24 cellular contexts compared by ENCODE assay signal in the genomic region with DNA sequence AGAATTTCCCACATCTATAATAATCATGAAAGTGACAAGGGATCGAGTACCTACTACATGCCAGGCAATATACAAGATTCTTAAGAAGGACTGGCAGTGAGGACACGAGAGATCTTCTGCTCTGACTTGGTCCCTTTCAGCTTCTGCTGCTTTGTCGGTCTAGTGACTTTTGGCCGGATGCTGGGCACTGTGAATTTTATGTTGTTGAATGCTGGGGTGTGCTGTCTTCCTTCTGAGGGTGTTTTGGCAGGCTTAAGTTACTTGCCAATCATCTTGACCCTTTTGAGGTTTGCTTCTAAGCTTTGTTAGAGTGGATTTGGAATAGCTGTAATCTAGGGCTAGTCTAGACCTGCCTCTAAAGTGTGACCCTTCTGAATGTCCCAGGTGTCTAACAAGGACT. TPM values are rescaled to one million over a fixed set of nuclear protein-coding genes. Genes with fewer than 3 reads are reported as not detected.
"Had no signal": no experiment of that assay in that cellular context is flagged by ENCODE, and none has a peak within 500 bp of the region (broad histone marks: within the 10 kb centered on the region; RNA-seq: fewer than 3 reads in every experiment).

No MANE protein-coding gene starts in this region.

- H3K4me1 ChIP-seq: esophagus squamous epithelium, gastroesophageal sphincter, left ventricle myocardium inferior, lower lobe of right lung, suprapubic skin, thyroid gland, uterus had no signal

- H3K36me3 ChIP-seq: esophagus squamous epithelium, gastroesophageal sphincter, left ventricle myocardium inferior, lower lobe of right lung, neutrophil, ovary, suprapubic skin, thyroid gland, uterus had no signal

- H3K36me3 Mint-ChIP-seq: memory B cell; naive B cell; stimulated activated effector memory CD8-positive, alpha-beta T cell treated with anti-CD3 and anti-CD28 coated beads, Interleukin-12 subunit alpha, Interleukin-12 subunit beta, amount 100 ng/mL, for 72 hours; type B pancreatic cell had no signal

- ATAC-seq: effector memory CD8-positive, alpha-beta T cell; gastroesophageal sphincter; left cardiac atrium; lower lobe of right lung; right cardiac atrium; stimulated activated effector memory CD8-positive, alpha-beta T cell treated with anti-CD3 and anti-CD28 coated beads, Interleukin-12 subunit alpha, Interleukin-12 subunit beta, amount 100 ng/mL, for 72 hours; stimulated activated naive CD8-positive, alpha-beta T cell treated with anti-CD3 and anti-CD28 coated beads, Interleukin-15, Interleukin-2, amounts not matched to agents 100 U/mL and 50 U/mL, for 24 hours had no signal

- H3K4me3 ChIP-seq: esophagus squamous epithelium, gastroesophageal sphincter, left ventricle myocardium inferior, lower lobe of right lung, ovary, suprapubic skin, thyroid gland, uterus had no signal

- H3K4me3 Mint-ChIP-seq: effector memory CD8-positive, alpha-beta T cell; immature natural killer cell; memory B cell; naive B cell; nephron progenitor cell; stimulated activated effector memory CD8-positive, alpha-beta T cell treated with anti-CD3 and anti-CD28 coated beads, Interleukin-12 subunit alpha, Interleukin-12 subunit beta, amount 100 ng/mL, for 72 hours; type B pancreatic cell had no signal

- H3K27me3 ChIP-seq: esophagus squamous epithelium, gastroesophageal sphincter, ovary, suprapubic skin, thyroid gland, uterus had no signal

- H3K27ac ChIP-seq: esophagus squamous epithelium, gastroesophageal sphincter, left ventricle myocardium inferior, lower lobe of right lung, neutrophil, ovary, suprapubic skin, thyroid gland, uterus had no signal

- H3K9me3 ChIP-seq: esophagus squamous epithelium, gastroesophageal sphincter, lower lobe of right lung, neutrophil, ovary, suprapubic skin, thyroid gland, uterus had no signal

- H3K4me1 Mint-ChIP-seq: immature natural killer cell; memory B cell; naive B cell; stimulated activated effector memory CD8-positive, alpha-beta T cell treated with anti-CD3 and anti-CD28 coated beads, Interleukin-12 subunit alpha, Interleukin-12 subunit beta, amount 100 ng/mL, for 72 hours had no signal

- DNase-seq: effector memory CD8-positive, alpha-beta T cell; esophagus squamous epithelium; foreskin fibroblast; glutamatergic neuron; immature natural killer cell; left cardiac atrium; left ventricle myocardium inferior; lower lobe of right lung; naive B cell; nephron progenitor cell; right cardiac atrium; small intestine; stimulated activated CD4-positive, alpha-beta T cell treated with anti-CD3 and anti-CD28 coated beads, Interleukin-2, amount 100 ng/mL, for 48 hours; stimulated activated CD8-positive, alpha-beta memory T cell treated with anti-CD3 and anti-CD28 coated beads, Interleukin-4, amount 100 ng/mL, for 48 hours; stimulated activated naive CD8-positive, alpha-beta T cell treated with anti-CD3 and anti-CD28 coated beads, Interleukin-15, Interleukin-2, amounts not matched to agents 100 U/mL and 50 U/mL, for 24 hours; thyroid gland; uterus had no signal

- H3K9me3 Mint-ChIP-seq: effector memory CD8-positive, alpha-beta T cell; immature natural killer cell; stimulated activated effector memory CD8-positive, alpha-beta T cell treated with anti-CD3 and anti-CD28 coated beads, Interleukin-12 subunit alpha, Interleukin-12 subunit beta, amount 100 ng/mL, for 72 hours; type B pancreatic cell had no signal

- H3K27ac Mint-ChIP-seq: effector memory CD8-positive, alpha-beta T cell; immature natural killer cell; memory B cell; stimulated activated effector memory CD8-positive, alpha-beta T cell treated with anti-CD3 and anti-CD28 coated beads, Interleukin-12 subunit alpha, Interleukin-12 subunit beta, amount 100 ng/mL, for 72 hours; type B pancreatic cell had no signal

RNA-seq across cellular contexts. Expression of gene NAT8L, which starts 23.5 kb away (rescaled TPM):
- polyA plus RNA-seq: immature natural killer cell had no signal
